In the genomic region with DNA sequence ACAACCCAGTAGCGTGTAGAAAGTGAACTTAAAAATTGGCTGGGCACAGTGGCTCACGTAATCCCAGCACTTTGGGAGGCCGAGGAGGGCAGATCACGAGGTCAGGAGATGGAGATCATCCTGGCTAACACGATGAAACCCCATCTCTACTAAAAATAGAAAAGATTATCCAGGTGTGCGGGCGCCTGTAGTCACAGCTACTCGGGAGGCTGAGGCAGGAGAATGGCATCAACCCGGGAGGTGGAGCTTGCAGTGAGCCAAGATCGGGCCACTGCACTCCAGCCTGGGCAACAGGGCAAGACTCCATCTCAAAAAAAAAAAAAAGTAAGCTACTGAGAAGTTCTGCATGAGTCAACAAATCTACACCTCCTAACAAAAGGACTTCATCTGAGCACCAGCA, we compare ENCODE assay signal across 8 cellular contexts. TPM values are rescaled to one million over a fixed set of nuclear protein-coding genes. Genes with fewer than 3 reads are reported as not detected.
DNase-seq lines count a peak whose midpoint lies in the region; ATAC-seq, FAIRE-seq and TF ChIP-seq lines count a peak whose summit lies in the region.
"Not testable (repeated sequence)": the region's sequence is repeated elsewhere in the genome, so short reads cannot be mapped to it uniquely, and the experiment has no call there.

No MANE protein-coding gene starts in this region.

- H3K27ac Mint-ChIP-seq in Calu3 (ENCODE audit: unreplicated experiment), result peak overlapping the region; percentile 90
- H3K27ac Mint-ChIP-seq in activated B cell treated with CpG ODN at 0.5 μM for 24 hours, result peak overlapping the region; percentile 70
- H3K27ac Mint-ChIP-seq in activated T-cell treated with anti-CD3 and anti-CD28 coated beads, Interleukin-2, amount 50 U/mL, for 72 hours, result peak overlapping the region; percentile 82
- peak overlapping the region; percentile 88 for H3K27ac Mint-ChIP-seq in central memory CD8-positive, alpha-beta T cell (ENCODE audit: low read depth)
- peak overlapping the region; percentile 90 for H3K27ac Mint-ChIP-seq in memory B cell

- not testable (repeated sequence) for H3K9me3 ChIP-seq in A549; OCI-LY7 (ENCODE audit: low read length)

- H2AFZ ChIP-seq in OCI-LY7 (ENCODE audit: low read length), result not testable (repeated sequence)

- H3K27ac ChIP-seq in A549 (peak overlapping the region in 1 of 2 experiments; percentile 39; a peak in 1 of 6 replicates), OCI-LY7 (ENCODE audit: low read depth, low read length, poor library complexity, severe bottlenecking) (peak overlapping the region; percentile 68)

- H3K4me3 Mint-ChIP-seq in Calu3 (ENCODE audit: low read depth, unreplicated experiment), result peak overlapping the region; percentile 69
- not testable (repeated sequence) for H3K4me3 Mint-ChIP-seq in activated B cell treated with CpG ODN at 0.5 μM for 24 hours; central memory CD8-positive, alpha-beta T cell
- peak overlapping the region in 1 of 2 donors; percentile 35 for H3K4me3 Mint-ChIP-seq in activated T-cell treated with anti-CD3 and anti-CD28 coated beads, Interleukin-2, amount 50 U/mL, for 72 hours
- H3K4me3 Mint-ChIP-seq in memory B cell, result peak overlapping the region; percentile 48

- not testable (repeated sequence) for TF ChIP-seq RAD21 in A549 (conservative IDR thresholded peaks at IDR 0.05 in 1 of 2, IDR thresholded peaks at IDR 0.05 in 1 of 2)

- intact Hi-C loops in Calu3 (cut with micrococcal nuclease; ENCODE audit: unreplicated experiment) (loop anchor here (5.0 kb wide), 1 partner anchor 85 kb away; no protein-coding TSS in a partner anchor), OCI-LY7 (cut with micrococcal nuclease; ENCODE audit: unreplicated experiment) (loop anchor here (2.0 to 10.0 kb wide), 2 partner anchors 18 to 88 kb away; no protein-coding TSS in a partner anchor), activated B cell treated with CpG ODN at 0.5 μM for 24 hours (cut with micrococcal nuclease) (loop anchor here (10.0 kb wide), 1 partner anchor 578 kb away; no protein-coding TSS in a partner anchor)

- ATAC-seq in A549; activated B cell treated with CpG ODN at 0.5 μM for 24 hours (ENCODE audit: low read depth); activated T-cell treated with anti-CD3 and anti-CD28 coated beads, Interleukin-2, amount 50 U/mL, for 72 hours (replicated peaks in 1 of 2); central memory CD8-positive, alpha-beta T cell (replicated peaks; ENCODE audit: extremely low read depth, poor library complexity, severe bottlenecking); memory B cell (ENCODE audit: low read depth): not testable (repeated sequence)

- not testable (repeated sequence) for TF ChIP-seq CTCF in A549 (IDR thresholded peaks at IDR 0.05); Calu3 (IDR thresholded peaks at IDR 0.05; ENCODE audit: unreplicated experiment); OCI-LY7 (conservative IDR thresholded peaks at IDR 0.05; ENCODE audit: low read length); activated B cell treated with CpG ODN at 0.5 μM for 24 hours (IDR thresholded peaks at IDR 0.05)

- BruUV-seq in Calu3 (replicated peaks; lab: Mats Ljungman, UMichigan); OCI-LY7 (replicated peaks; lab: Mats Ljungman, UMichigan): not testable (repeated sequence)

- TF ChIP-seq EP300 in A549 (IDR thresholded peaks at IDR 0.05), result not testable (repeated sequence)

- not testable (repeated sequence) for H3K4me3 ChIP-seq in A549
- H3K4me3 ChIP-seq in OCI-LY7 (ENCODE audit: low read depth, low read length, poor library complexity, severe bottlenecking), result peak overlapping the region; percentile 22

- peaks cover 100% of the 10 kb centered on the region for H3K79me2 ChIP-seq in OCI-LY7 (ENCODE audit: insufficient read depth, low read depth, low read length)

- H3K4me1 Mint-ChIP-seq in Calu3 (ENCODE audit: low read depth, unreplicated experiment), result peaks cover 94% of the 10 kb centered on the region
- H3K4me1 Mint-ChIP-seq in activated B cell treated with CpG ODN at 0.5 μM for 24 hours, result peaks cover 90% of the 10 kb centered on the region
- peaks cover 81% of the 10 kb centered on the region for H3K4me1 Mint-ChIP-seq in activated T-cell treated with anti-CD3 and anti-CD28 coated beads, Interleukin-2, amount 50 U/mL, for 72 hours (ENCODE audit: low read depth)
- peaks cover 78% of the 10 kb centered on the region for H3K4me1 Mint-ChIP-seq in central memory CD8-positive, alpha-beta T cell
- H3K4me1 Mint-ChIP-seq in memory B cell, result peaks cover 56% of the 10 kb centered on the region

- not testable (repeated sequence) for H3K27me3 Mint-ChIP-seq in Calu3 (ENCODE audit: unreplicated experiment); activated B cell treated with CpG ODN at 0.5 μM for 24 hours; activated T-cell treated with anti-CD3 and anti-CD28 coated beads, Interleukin-2, amount 50 U/mL, for 72 hours (ENCODE audit: low read depth); central memory CD8-positive, alpha-beta T cell; memory B cell

- not testable (repeated sequence) for FAIRE-seq in A549 (lab: Jason Lieb, UNC)

- POLR2A ChIA-PET in A549 (lab: Yijun Ruan, JAX), result not testable (repeated sequence)
- POLR2A ChIA-PET in OCI-LY7 (lab: Charles Lee), result interaction anchor here (0.6 to 11.9 kb wide), 7 partner anchors 11 to 794 kb away, joined by 3 to 155 read pairs (median 6); no protein-coding TSS in a partner anchor
- POLR2A ChIA-PET in activated B cell treated with CpG ODN at 0.5 μM for 24 hours (lab: Charles Lee), result interaction anchor here (0.7 to 11.8 kb wide), 12 partner anchors 11 to 166 kb away, joined by 3 to 139 read pairs (median 4); a partner anchor contains a TSS

- not testable (repeated sequence) for H3K9me3 Mint-ChIP-seq in Calu3 (ENCODE audit: low read depth, unreplicated experiment); activated B cell treated with CpG ODN at 0.5 μM for 24 hours; activated T-cell treated with anti-CD3 and anti-CD28 coated beads, Interleukin-2, amount 50 U/mL, for 72 hours; central memory CD8-positive, alpha-beta T cell; memory B cell

- H4K20me1 ChIP-seq in OCI-LY7 (ENCODE audit: insufficient read depth, low read length), result peaks cover 73% of the 10 kb centered on the region

- H3K9me2 ChIP-seq in OCI-LY7 (ENCODE audit: insufficient read depth, low read length), result not testable (repeated sequence)

- H3K36me3 Mint-ChIP-seq in Calu3 (ENCODE audit: insufficient read depth, unreplicated experiment) (peaks cover 97% of the 10 kb centered on the region), activated B cell treated with CpG ODN at 0.5 μM for 24 hours (ENCODE audit: low read depth) (peaks cover 80% of the 10 kb centered on the region), memory B cell (peaks cover 26% of the 10 kb centered on the region)
- peaks cover 2 to 24% of the 10 kb centered on the region in 2 donors for H3K36me3 Mint-ChIP-seq in activated T-cell treated with anti-CD3 and anti-CD28 coated beads, Interleukin-2, amount 50 U/mL, for 72 hours (ENCODE audit: insufficient read depth in 2 of 2)
- peaks cover 60% of the 10 kb centered on the region for H3K36me3 Mint-ChIP-seq in central memory CD8-positive, alpha-beta T cell (ENCODE audit: insufficient read depth)

- CTCF ChIA-PET in A549 (lab: Yijun Ruan, JAX) (interaction anchor here (0.6 to 2.5 kb wide), 11 partner anchors 9 to 180 kb away, joined by 3 to 7 read pairs (median 5); no protein-coding TSS in a partner anchor), Calu3 (lab: Charles Lee) (interaction anchor here (0.7 to 2.1 kb wide), 8 partner anchors 11 to 208 kb away, joined by 3 to 11 read pairs (median 8); no protein-coding TSS in a partner anchor), OCI-LY7 (lab: Charles Lee; ENCODE audit: unreplicated experiment) (interaction anchor here (0.7 to 1.6 kb wide), 3 partner anchors 16 to 311 kb away, joined by 3 to 6 read pairs (median 4); no protein-coding TSS in a partner anchor), activated B cell treated with CpG ODN at 0.5 μM for 24 hours (lab: Charles Lee) (interaction anchor here (0.6 to 7.0 kb wide), 10 partner anchors 11 to 312 kb away, joined by 3 to 60 read pairs (median 4); a partner anchor contains a TSS)

- H3K4me2 ChIP-seq in A549 (peak overlapping the region; percentile 20; the same call in 1 of the 3 replicates), OCI-LY7 (ENCODE audit: low read length) (peak overlapping the region; percentile 63)

- peaks cover 75% of the 10 kb centered on the region for H3K4me1 ChIP-seq in A549
- H3K4me1 ChIP-seq in OCI-LY7 (ENCODE audit: insufficient read depth, low read length, poor library complexity, severe bottlenecking), result peaks cover 88% of the 10 kb centered on the region

- TF ChIP-seq POLR2A in A549 (IDR thresholded peaks at IDR 0.05; ENCODE audit: low read length), result not testable (repeated sequence)

- peaks cover 94% of the 10 kb centered on the region for H3K36me3 ChIP-seq in OCI-LY7 (ENCODE audit: insufficient read depth, low read length)

- not testable (repeated sequence) for DNase-seq in A549 (ENCODE audit: low read depth in 1 of 2, low spot score in 1 of 2); Calu3; OCI-LY7 (ENCODE audit: low spot score); activated B cell treated with CpG ODN at 0.5 μM for 24 hours; activated T-cell treated with anti-CD3 and anti-CD28 coated beads, Interleukin-2, amount 50 U/mL, for 72 hours; central memory CD8-positive, alpha-beta T cell (ENCODE audit: low spot score in 2 of 2); memory B cell (ENCODE audit: low spot score in 2 of 2)
- DNase-seq in renal cortical epithelial cell (ENCODE audit: low read depth), result peak; percentile 35

- 75% methylated on average over 10 of the region's 10 CpGs for WGBS in A549 (ENCODE audit: missing lambda C conversion rate)

RNA-seq across cellular contexts. Expression of a gene that starts 26.7 kb away (rescaled TPM):
- 207 and 254 TPM in 2 replicates for polyA plus RNA-seq in A549 (2011; rRNA removed)
- polyA plus RNA-seq in A549 (2012; cell fraction: cytosol; rRNA removed), result 181 and 208 TPM in 2 replicates
- polyA plus RNA-seq in A549 (2012; cell fraction: nucleus; rRNA removed), result 283 and 311 TPM in 2 replicates
- polyA plus RNA-seq in A549 (2017; fragmentation: RNase III; extraction: RNeasy Plus Mini Kit Qiagen cat#74134 plus additional on column Dnase treatment), result 219 to 259 TPM (median 219 TPM) in 3 replicates
- polyA minus RNA-seq in A549 (2011; rRNA and poly(A)+ RNA removed), result 183 and 197 TPM in 2 replicates
- total RNA-seq in Calu3 (2022), result 935 and 954 TPM in 2 replicates
- 268 and 360 TPM in 2 replicates for total RNA-seq in OCI-LY7 (2014; rRNA removed; shearing (Covaris generic))
- 415 and 440 TPM in 2 replicates for total RNA-seq in OCI-LY7 (2022)
- 488 and 489 TPM in 2 replicates for total RNA-seq in activated B cell treated with CpG ODN at 0.5 μM for 24 hours
- total RNA-seq in activated T-cell treated with anti-CD3 and anti-CD28 coated beads, Interleukin-2, amount 50 U/mL, for 72 hours, result 100 to 1,000 TPM; 167 to 177 TPM
- total RNA-seq in renal cortical epithelial cell, result 307 and 456 TPM in 2 replicates
